8 cellular contexts compared by ENCODE assay signal in the genomic region with DNA sequence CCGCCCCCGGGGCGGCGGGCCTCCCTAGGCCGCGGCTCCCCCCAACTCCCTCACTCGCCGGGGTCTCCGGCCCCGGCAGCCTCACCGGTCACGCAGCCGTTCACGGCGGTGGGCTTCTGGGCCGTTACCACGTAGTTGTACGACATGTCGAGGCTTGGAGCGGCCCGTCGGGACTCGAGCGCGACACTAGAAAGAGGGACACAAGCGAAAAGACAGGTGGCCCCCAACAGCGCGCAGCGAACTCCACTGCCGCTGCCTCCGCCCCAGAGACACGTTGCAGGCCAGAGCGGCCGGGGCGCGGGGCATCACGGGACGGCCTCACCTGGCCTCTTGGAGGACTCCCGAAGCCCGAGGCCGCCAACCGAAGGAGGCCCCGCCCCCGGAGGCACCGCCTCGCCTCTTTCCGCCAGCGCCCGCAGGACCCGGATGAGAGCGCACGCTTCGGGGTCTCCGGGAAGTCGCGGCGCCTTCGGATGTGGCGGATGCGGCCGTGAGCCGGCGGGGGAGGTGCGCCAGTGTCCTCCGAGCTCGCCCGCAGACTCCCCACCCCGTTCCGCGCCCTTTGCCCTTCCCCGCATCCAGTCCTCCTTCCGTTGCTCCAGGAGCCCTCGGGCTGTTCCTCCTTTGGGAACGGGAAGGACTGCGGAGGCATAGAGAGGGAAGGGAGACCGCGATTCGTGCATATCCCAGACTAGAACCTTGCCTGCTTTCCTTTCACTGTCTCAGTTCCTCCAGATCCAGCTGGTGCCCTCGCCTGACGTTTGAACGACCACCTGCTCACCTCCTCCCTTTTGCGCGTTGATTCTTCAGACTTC.
DNase-seq lines count a peak whose midpoint lies in the region; ATAC-seq and TF ChIP-seq lines count a peak whose summit lies in the region.

DDB1 (minus strand) TSS at position 283 of the 815 bp plus-strand sequence; CDS start at position 146, 137 bp downstream.
TKFC (plus strand) TSS at position 406 of the 815 bp plus-strand sequence. CDS start 1,501 bp downstream, outside the sequence.

- no peaks in the 10 kb centered on the region for H3K27me3 ChIP-seq in GM06990 (replicated peaks; ENCODE audit: control insufficient read depth, insufficient read depth, low read length)

- no peak for TF ChIP-seq CTCF in GM06990 (IDR thresholded peaks at IDR 0.05; ENCODE audit: insufficient read depth, low read length, poor library complexity, severe bottlenecking)

- no peaks in the 10 kb centered on the region for H3K27me3 Mint-ChIP-seq in activated naive CD4-positive, alpha-beta T cell treated with anti-CD3 and anti-CD28 coated beads, Interleukin-2, amount 50 U/mL, for 24 hours

- peaks cover 13% of the 10 kb centered on the region for H3K36me3 ChIP-seq in GM06990 (ENCODE audit: control insufficient read depth, insufficient read depth, low read length)

- ATAC-seq in HG02610 (IDR thresholded peaks at IDR 0.05; ENCODE audit: unreplicated experiment) (peak; percentile 89), SK-N-SH treated with all-trans-retinoic acid at 6 μM for 48 hours (peak; percentile 95)

- no peaks in the 10 kb centered on the region for H3K9me3 Mint-ChIP-seq in activated naive CD4-positive, alpha-beta T cell treated with anti-CD3 and anti-CD28 coated beads, Interleukin-2, amount 50 U/mL, for 24 hours

- peak within 1 kb of the TSS; percentile 94 for H3K4me3 Mint-ChIP-seq in activated naive CD4-positive, alpha-beta T cell treated with anti-CD3 and anti-CD28 coated beads, Interleukin-2, amount 50 U/mL, for 24 hours

- peak within 1 kb of the TSS; percentile 98 for H3K27ac Mint-ChIP-seq in activated naive CD4-positive, alpha-beta T cell treated with anti-CD3 and anti-CD28 coated beads, Interleukin-2, amount 50 U/mL, for 24 hours

- H3K4me3 ChIP-seq in GM06990 (replicated peaks; ENCODE audit: low read depth, low read length): peak within 1 kb of the TSS; percentile 99

- DNase-seq in GM06990 (ENCODE audit: extremely low read depth, insufficient read length): peak; percentile 97
- DNase-seq in NCI-H1092 treated with DMSO at 0.1 percent for 48 hours (lab: John Stamatoyannopoulos, UW): peak; percentile 96
- DNase-seq in globus pallidus (ENCODE audit: low spot score): peak; percentile 88
- DNase-seq in nucleus accumbens (lab: John Stamatoyannopoulos, UW): peak in 55 of 56 donors; percentile 61 to 98 (median 90)
- peak; percentile 91 for DNase-seq in superior temporal gyrus (ENCODE audit: extremely low spot score)

- peaks cover 14% of the 10 kb centered on the region for H3K36me3 Mint-ChIP-seq in activated naive CD4-positive, alpha-beta T cell treated with anti-CD3 and anti-CD28 coated beads, Interleukin-2, amount 50 U/mL, for 24 hours

- H3K4me1 Mint-ChIP-seq in activated naive CD4-positive, alpha-beta T cell treated with anti-CD3 and anti-CD28 coated beads, Interleukin-2, amount 50 U/mL, for 24 hours: peaks cover 58% of the 10 kb centered on the region

TF ChIP-seq in SK-N-SH treated with all-trans-retinoic acid at 6 μM for 48 hours, 23 proteins besides CTCF, POLR2A, EP300 and RAD21:
- TF ChIP-seq ESRRG (CRISPR knock-in tag; IDR thresholded peaks at IDR 0.05) (no peak), RARB (CRISPR knock-in tag; IDR thresholded peaks at IDR 0.05) (no peak), ZFP3 (CRISPR knock-in tag; IDR thresholded peaks at IDR 0.05) (peak; percentile 93)

Comparison
In these comparisons a context has a peak if more than half of its experiments do, and no peak if none do; other contexts are left out.
1. Peak in every context shown above with its lines: DNase-seq, ATAC-seq and H3K4me3 ChIP-seq.